Comparison of ENCODE assay signal across 22 cellular contexts in genomic region chr5:133892774-133893173, GRCh38.
DNase-seq lines count a peak whose midpoint lies in the region; ATAC-seq, FAIRE-seq and TF ChIP-seq lines count a peak whose summit lies in the region.
"Had no signal": no experiment of that assay in that cellular context is flagged by ENCODE, and none has a peak within 500 bp of the region (broad histone marks: within the 10 kb centered on the region; RNA-seq: fewer than 3 reads in every experiment).

No MANE protein-coding gene starts in this region.

- no peak overlapping the region for H3K27ac Mint-ChIP-seq in natural killer cell treated with Interleukin-12 subunit alpha and Interleukin-12 subunit beta and Interleukin-15 and Interleukin-18, amount 100 ng/mL, for 72 hours
- H3K27ac Mint-ChIP-seq in natural killer cell, result no peak overlapping the region
- H3K27ac Mint-ChIP-seq: CD4-positive, CD25-positive, alpha-beta regulatory T cell; GM23338; HFFc6 had no signal

- no peaks in the 10 kb centered on the region for H4K20me1 ChIP-seq in HepG2 (ENCODE audit: insufficient read depth, low read length)

- no peak overlapping the region for H3K4me3 ChIP-seq in upper lobe of right lung
- no peak overlapping the region for H3K4me3 ChIP-seq in HepG2 (replicated peaks in 1 of 3; ENCODE audit: insufficient read depth in 1 of 3, low read depth in 2 of 3, low read length in 3 of 3)
- H3K4me3 ChIP-seq: A549, GM23338 had no signal

- no peak overlapping the region for H3K9ac ChIP-seq in HepG2 (ENCODE audit: insufficient read depth, low read depth, low read length)

- H3K27ac ChIP-seq in upper lobe of right lung (no peak overlapping the region), HepG2 (ENCODE audit: extremely low read length, insufficient read depth, low read length) (no peak overlapping the region)
- H3K27ac ChIP-seq: 22Rv1, A549 had no signal

- peak; percentile 26 for DNase-seq in natural killer cell treated with Interleukin-12 subunit alpha and Interleukin-12 subunit beta and Interleukin-15 and Interleukin-18, amount 100 ng/mL, for 72 hours (ENCODE audit: low spot score)
- no peak for DNase-seq in natural killer cell
- peak; percentile 61 for DNase-seq in RPMI8226
- peak; percentile 12 for DNase-seq in upper lobe of right lung
- DNase-seq in ecto neural progenitor cell (ENCODE audit: low spot score), result no peak
- no peak for DNase-seq in NCI-H2081 (lab: John Stamatoyannopoulos, UW)
- DNase-seq in HepG2 (ENCODE audit: low spot score), result no peak
- DNase-seq: AML-193; CD4-positive, CD25-positive, alpha-beta regulatory T cell; CD8-positive, alpha-beta memory T cell; HCEC 1CT; HFFc6; KG1 had no signal

- no peak overlapping the region for H3K4me3 Mint-ChIP-seq in natural killer cell treated with Interleukin-12 subunit alpha and Interleukin-12 subunit beta and Interleukin-15 and Interleukin-18, amount 100 ng/mL, for 72 hours
- no peak overlapping the region for H3K4me3 Mint-ChIP-seq in natural killer cell
- H3K4me3 Mint-ChIP-seq: CD4-positive, CD25-positive, alpha-beta regulatory T cell; CD8-positive, alpha-beta memory T cell; GM23338; HFFc6 had no signal

- BruUV-seq in HepG2 (replicated peaks; lab: Mats Ljungman, UMichigan), result no TSS peak

- H3K4me1 ChIP-seq in upper lobe of right lung, result no peaks in the 10 kb centered on the region
- H3K4me1 ChIP-seq in HepG2 (ENCODE audit: insufficient read depth, low read length), result no peaks in the 10 kb centered on the region
- H3K4me1 ChIP-seq: A549, Caco-2 had no signal

- H3K36me3 Mint-ChIP-seq in natural killer cell treated with Interleukin-12 subunit alpha and Interleukin-12 subunit beta and Interleukin-15 and Interleukin-18, amount 100 ng/mL, for 72 hours, result no peaks in the 10 kb centered on the region
- no peaks in the 10 kb centered on the region for H3K36me3 Mint-ChIP-seq in natural killer cell
- H3K36me3 Mint-ChIP-seq: CD4-positive, CD25-positive, alpha-beta regulatory T cell had no signal

- no peaks in the 10 kb centered on the region for H3K9me3 Mint-ChIP-seq in natural killer cell treated with Interleukin-12 subunit alpha and Interleukin-12 subunit beta and Interleukin-15 and Interleukin-18, amount 100 ng/mL, for 72 hours
- no peaks in the 10 kb centered on the region for H3K9me3 Mint-ChIP-seq in natural killer cell
- H3K9me3 Mint-ChIP-seq: GM23338, HFFc6 had no signal

- ATAC-seq in natural killer cell treated with Interleukin-12 subunit alpha and Interleukin-12 subunit beta and Interleukin-15 and Interleukin-18, amount 100 ng/mL, for 72 hours, result no peak
- ATAC-seq in natural killer cell, result no peak
- ATAC-seq in upper lobe of right lung, result no peak
- no peak for ATAC-seq in HepG2
- ATAC-seq: GM23338 had no signal

- CTCF ChIA-PET in HepG2 (lab: Yijun Ruan, JAX; ENCODE audit: low intra/inter-chr PET ratio, low total read pairs), result no interaction called here

- H3K27me3 Mint-ChIP-seq in natural killer cell treated with Interleukin-12 subunit alpha and Interleukin-12 subunit beta and Interleukin-15 and Interleukin-18, amount 100 ng/mL, for 72 hours, result peaks cover 0 to 3% of the 10 kb centered on the region in 2 donors
- peaks cover 0 to under 1% of the 10 kb centered on the region in 2 donors for H3K27me3 Mint-ChIP-seq in natural killer cell (ENCODE audit: low read depth in 2 of 2)

- no peaks in the 10 kb centered on the region for H3K79me2 ChIP-seq in HepG2 (ENCODE audit: insufficient read depth, low read length)

- no peak for FAIRE-seq in HepG2 (lab: Jason Lieb, UNC)
- FAIRE-seq: A549, D721Med, G401.6, GM12892, GM18507, H54 had no signal

- TF ChIP-seq EP300 in HepG2 (IDR thresholded peaks at IDR 0.05; ENCODE audit: low read depth in 2 of 2, low read length in 2 of 2) (no peak), HepG2 (CRISPR knock-in tag; IDR thresholded peaks at IDR 0.05; ENCODE audit: borderline replicate concordance) (no peak)

- no peaks in the 10 kb centered on the region for H3K4me1 Mint-ChIP-seq in natural killer cell treated with Interleukin-12 subunit alpha and Interleukin-12 subunit beta and Interleukin-15 and Interleukin-18, amount 100 ng/mL, for 72 hours (ENCODE audit: low read depth in 2 of 2)
- H3K4me1 Mint-ChIP-seq in natural killer cell, result no peaks in the 10 kb centered on the region
- H3K4me1 Mint-ChIP-seq: CD4-positive, CD25-positive, alpha-beta regulatory T cell; CD8-positive, alpha-beta memory T cell; GM23338 had no signal

- H3K9me3 ChIP-seq in upper lobe of right lung (no peaks in the 10 kb centered on the region), HepG2 (ENCODE audit: low read length) (no peaks in the 10 kb centered on the region)
- H3K9me3 ChIP-seq: A549, Caco-2 had no signal

- H3K4me2 ChIP-seq in HepG2 (ENCODE audit: low read depth, low read length), result no peak overlapping the region
- H3K4me2 ChIP-seq: A549, GM23338 had no signal

- POLR2A ChIA-PET in HepG2 (lab: Yijun Ruan, JAX), result no interaction called here

- no peak for TF ChIP-seq POLR2A in HepG2 (IDR thresholded peaks at IDR 0.05; ENCODE audit: insufficient read depth in 1 of 2, low read depth in 2 of 2, low read length in 2 of 2)

- intact Hi-C loops in natural killer cell (cut with micrococcal nuclease), result no loop called here
- intact Hi-C loops in upper lobe of right lung (cut with DNase I), result no loop called here
- intact Hi-C loops in HepG2 (cut with micrococcal nuclease; ENCODE audit: unreplicated experiment), result no loop called here

- H2AFZ ChIP-seq in HepG2 (ENCODE audit: low read length), result no peak overlapping the region
- H2AFZ ChIP-seq: GM23338 had no signal

- in situ Hi-C loops in HepG2 (cut with HindIII; ENCODE audit: extremely low pct_ligation_motif_present, low pct_unique_long_range_greater_than_20kb), result no loop called here

- WGBS in HepG2 (ENCODE audit: low lambda C conversion rate), result no CpG with 5 or more reads among the region's 3 CpGs

- TF ChIP-seq RAD21 in HepG2 (CRISPR knock-in tag; IDR thresholded peaks at IDR 0.05), result no peak

- no peaks in the 10 kb centered on the region for H3K36me3 ChIP-seq in upper lobe of right lung
- no peaks in the 10 kb centered on the region for H3K36me3 ChIP-seq in HepG2 (replicated peaks in 1 of 2; ENCODE audit: control insufficient read depth in 1 of 2, insufficient read depth in 2 of 2, low read length in 2 of 2)

- H3K27me3 ChIP-seq in upper lobe of right lung (no peaks in the 10 kb centered on the region), HepG2 (ENCODE audit: control insufficient read depth in 1 of 2, insufficient read depth in 2 of 2, low read length in 2 of 2) (peaks cover 0 to 4% of the 10 kb centered on the region in 2 experiments; a peak in 1 of 5 replicates)

- TF ChIP-seq CTCF in natural killer cell (IDR thresholded peaks at IDR 0.05), result no peak
- TF ChIP-seq CTCF in upper lobe of right lung (IDR thresholded peaks at IDR 0.05), result no peak
- no peak for TF ChIP-seq CTCF in HepG2 (CRISPR knock-in tag; IDR thresholded peaks at IDR 0.05)

TF ChIP-seq in HepG2, 621 proteins besides CTCF, POLR2A, EP300 and RAD21:
- TF ChIP-seq ZNF331 (CRISPR knock-in tag; IDR thresholded peaks at IDR 0.05), result no peak
- no peak for TF ChIP-seq KDM3A (CRISPR knock-in tag; IDR thresholded peaks at IDR 0.05; ENCODE audit: low read depth)
- TF ChIP-seq YY1 (IDR thresholded peaks at IDR 0.05; ENCODE audit: insufficient read depth, insufficient replicate concordance, low read depth, low read length), result no peak
- TF ChIP-seq, protein P1, sequence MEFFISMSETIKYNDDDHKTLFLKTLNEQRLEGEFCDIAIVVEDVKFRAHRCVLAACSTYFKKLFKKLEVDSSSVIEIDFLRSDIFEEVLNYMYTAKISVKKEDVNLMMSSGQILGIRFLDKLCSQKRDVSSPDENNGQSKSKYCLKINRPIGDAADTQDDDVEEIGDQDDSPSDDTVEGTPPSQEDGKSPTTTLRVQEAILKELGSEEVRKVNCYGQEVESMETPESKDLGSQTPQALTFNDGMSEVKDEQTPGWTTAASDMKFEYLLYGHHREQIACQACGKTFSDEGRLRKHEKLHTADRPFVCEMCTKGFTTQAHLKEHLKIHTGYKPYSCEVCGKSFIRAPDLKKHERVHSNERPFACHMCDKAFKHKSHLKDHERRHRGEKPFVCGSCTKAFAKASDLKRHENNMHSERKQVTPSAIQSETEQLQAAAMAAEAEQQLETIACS (CRISPR knock-in tag; IDR thresholded peaks at IDR 0.05), result no peak
- no peak for TF ChIP-seq KLF11 (CRISPR knock-in tag; IDR thresholded peaks at IDR 0.05)
TF ChIP-seq in HepG2: peak in this region for 0.

Comparison
In these comparisons a context has a peak if more than half of its experiments do, and no peak if none do; other contexts are left out.
1. DNase-seq: peak in natural killer cell treated with Interleukin-12 subunit alpha and Interleukin-12 subunit beta and Interleukin-15 and Interleukin-18, amount 100 ng/mL, for 72 hours (single experiment), RPMI8226 (single experiment) and upper lobe of right lung (single experiment); none in natural killer cell (single experiment), ecto neural progenitor cell (single experiment), NCI-H2081 (0 of 2) and HepG2 (single experiment).